In the genomic region with DNA sequence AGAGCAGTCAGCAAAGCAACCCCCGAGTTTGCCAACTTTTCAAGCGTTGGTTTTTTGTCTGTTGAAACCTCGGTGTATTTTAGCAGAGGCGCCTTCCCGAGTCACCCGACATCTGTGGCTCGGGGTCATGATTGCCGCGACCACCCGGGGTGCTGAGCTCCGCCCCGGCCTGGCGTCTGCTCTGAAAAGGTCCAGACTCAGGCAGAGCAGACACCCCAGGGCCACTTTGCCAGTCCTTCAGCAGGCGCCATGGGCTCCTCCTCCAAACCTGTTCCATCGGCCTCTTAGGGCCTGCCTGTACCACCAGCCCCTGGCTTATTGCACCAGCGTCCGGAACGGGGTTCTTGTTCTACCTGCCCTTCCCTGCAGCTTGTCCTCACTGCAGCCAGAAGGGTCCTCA, we compare ENCODE assay signal across 18 cellular contexts.
"Had no signal": no experiment of that assay in that cellular context is flagged by ENCODE, and none has a peak within 500 bp of the region (broad histone marks: within the 10 kb centered on the region; RNA-seq: fewer than 3 reads in every experiment).

No MANE protein-coding gene starts in this region.

- H3K27ac ChIP-seq: cardiac muscle cell, tibial artery had no signal

- H3K4me3 ChIP-seq: cardiac muscle cell, dorsolateral prefrontal cortex, tibial artery had no signal

- H3K27me3 ChIP-seq: cardiac muscle cell, dorsolateral prefrontal cortex, tibial artery had no signal

- H3K9me3 ChIP-seq: tibial artery had no signal

- H3K36me3 ChIP-seq: cardiac muscle cell had no signal

- DNase-seq: activated CD4-positive, alpha-beta T cell treated with anti-CD3 and anti-CD28 coated beads for 48 hours; activated CD4-positive, CD25-positive, alpha-beta regulatory T cell; activated CD8-positive, alpha-beta T cell treated with anti-CD3 and anti-CD28 coated beads for 36 hours; activated naive CD4-positive, alpha-beta T cell; activated naive CD8-positive, alpha-beta T cell treated with anti-CD3 and anti-CD28 coated beads for 36 hours; activated T-cell treated with anti-CD3 and anti-CD28 coated beads, Interleukin-2, amount 50 U/mL, for 1 hour; amniotic stem cell; kidney glomerular epithelial cell; left ventricle myocardium superior; natural killer cell; nucleus accumbens; retina; stimulated activated CD4-positive, alpha-beta T cell treated with anti-CD3 and anti-CD28 coated beads, Interleukin-2, amount 100 ng/mL, for 24 hours; stimulated activated naive CD8-positive, alpha-beta T cell treated with anti-CD3 and anti-CD28 coated beads, Interleukin-15, Interleukin-2, amounts not matched to agents 100 U/mL and 50 U/mL, for 24 hours; substantia nigra had no signal
